20 cellular contexts compared by ENCODE assay signal in genomic region chr10:17841055-17841454, GRCh38. TPM values are rescaled to one million over a fixed set of nuclear protein-coding genes. Genes with fewer than 3 reads are reported as not detected.
"Had no signal": no experiment of that assay in that cellular context is flagged by ENCODE, and none has a peak within 500 bp of the region (broad histone marks: within the 10 kb centered on the region; RNA-seq: fewer than 3 reads in every experiment).

No MANE protein-coding gene starts in this region.

- H3K27me3 ChIP-seq: esophagus muscularis mucosa, hepatocyte, sigmoid colon, suprapubic skin had no signal

- ATAC-seq: left ventricle myocardium superior; stimulated activated naive CD8-positive, alpha-beta T cell treated with anti-CD3 and anti-CD28 coated beads, Interleukin-15, Interleukin-2, amounts not matched to agents 100 U/mL and 50 U/mL, for 24 hours had no signal

- H2AFZ ChIP-seq: hepatocyte had no signal

- DNase-seq: activated CD4-positive, alpha-beta T cell treated with anti-CD3 and anti-CD28 coated beads, Interleukin-2, amount 50 U/mL, for 1 hour; activated CD4-positive, CD25-positive, alpha-beta regulatory T cell; activated naive CD4-positive, alpha-beta T cell treated with anti-CD3 and anti-CD28 coated beads, Interleukin-2, amount 50 U/mL, for 16 hours; activated T-cell treated with anti-CD3 and anti-CD28 coated beads for 4 hours; cerebellar nuclear complex; kidney; left ventricle myocardium superior; mesendoderm; nephron progenitor cell; sigmoid colon; stimulated activated CD4-positive, alpha-beta T cell treated with anti-CD3 and anti-CD28 coated beads, Interleukin-2, amount 100 ng/mL, for 48 hours; stimulated activated naive CD8-positive, alpha-beta T cell treated with anti-CD3 and anti-CD28 coated beads, Interleukin-15, Interleukin-2, amounts not matched to agents 100 U/mL and 50 U/mL, for 24 hours had no signal

- H3K4me3 Mint-ChIP-seq: brain, nephron progenitor cell, type B pancreatic cell had no signal

- H3K27me3 Mint-ChIP-seq: type B pancreatic cell had no signal

- H3K27ac Mint-ChIP-seq: activated T-helper 2 cell treated with anti-CD3 and anti-CD28 coated beads, Interferon-gamma antibody, Interleukin-2, Interleukin-4, amounts not matched to agents 10 μg/mL and 5 μg/mL and 100 μg/mL, durations not matched to agents 14 hours and 24 hours and 36 hours; brain; type B pancreatic cell had no signal

- H3K4me1 Mint-ChIP-seq: brain had no signal

- H3K9me3 ChIP-seq: esophagus muscularis mucosa, sigmoid colon, suprapubic skin had no signal

- H3K4me2 ChIP-seq: hepatocyte had no signal

- H3K9me3 Mint-ChIP-seq: activated T-helper 2 cell treated with anti-CD3 and anti-CD28 coated beads, Interferon-gamma antibody, Interleukin-2, Interleukin-4, amounts not matched to agents 10 μg/mL and 5 μg/mL and 100 μg/mL, durations not matched to agents 14 hours and 24 hours and 36 hours; brain; nephron progenitor cell; type B pancreatic cell had no signal

- H3K27ac ChIP-seq: esophagus muscularis mucosa, hepatocyte, sigmoid colon, suprapubic skin had no signal

- H3K4me1 ChIP-seq: suprapubic skin had no signal

- H3K79me2 ChIP-seq: hepatocyte had no signal

- H3K36me3 ChIP-seq: esophagus muscularis mucosa, sigmoid colon, suprapubic skin had no signal

- H3K36me3 Mint-ChIP-seq: brain, type B pancreatic cell had no signal

- H3K4me3 ChIP-seq: esophagus muscularis mucosa, hepatocyte, sigmoid colon, suprapubic skin had no signal

RNA-seq across cellular contexts. Expression of gene MRC1, which starts 31.9 kb away (rescaled TPM):
- total RNA-seq: activated T-helper 2 cell treated with anti-CD3 and anti-CD28 coated beads, Interferon-gamma antibody, Interleukin-2, Interleukin-4, amounts not matched to agents 10 μg/mL and 5 μg/mL and 100 μg/mL, durations not matched to agents 14 hours and 24 hours and 36 hours; osteocyte; T-helper 1 cell treated with Interleukin-12 subunit alpha and Interleukin-12 subunit beta and Interleukin-4 antibody, amounts not matched to agents 30 ng/mL and 1 ng/mL, for 36 hours had no signal
